In the genomic region with DNA sequence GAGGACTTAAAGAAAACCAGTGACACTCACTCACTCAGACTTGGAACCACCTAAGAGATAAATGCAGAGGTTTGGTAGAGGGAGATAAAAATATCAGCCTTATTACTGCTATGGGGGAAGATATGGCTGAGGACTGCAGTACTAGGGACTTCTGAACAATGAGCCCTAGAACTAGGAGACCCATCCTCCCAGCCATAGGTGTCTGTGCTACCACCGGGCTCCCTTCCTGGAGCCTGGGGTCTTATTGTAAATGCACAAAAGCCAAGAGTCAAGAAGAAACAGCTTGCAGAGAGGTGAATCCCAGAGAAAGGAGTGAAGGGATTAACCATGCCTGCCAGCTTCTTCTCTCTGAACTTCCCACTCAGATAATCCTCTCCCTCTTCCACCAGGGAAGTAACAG, we compare ENCODE assay signal across 1 cellular context.
TF ChIP-seq lines count a peak whose summit lies in the region.

No MANE protein-coding gene starts in this region.

TF ChIP-seq in endothelial cell of umbilical vein, 7 proteins besides CTCF, POLR2A, EP300 and RAD21:
- no peak for TF ChIP-seq GATA2 (IDR thresholded peaks at IDR 0.05; ENCODE audit: insufficient read depth, insufficient read length, low read depth, low read length)
- no peak for TF ChIP-seq EZH2 (IDR thresholded peaks at IDR 0.05; ENCODE audit: borderline replicate concordance, low read depth, low read length, severe bottlenecking)
- TF ChIP-seq, protein P1, sequence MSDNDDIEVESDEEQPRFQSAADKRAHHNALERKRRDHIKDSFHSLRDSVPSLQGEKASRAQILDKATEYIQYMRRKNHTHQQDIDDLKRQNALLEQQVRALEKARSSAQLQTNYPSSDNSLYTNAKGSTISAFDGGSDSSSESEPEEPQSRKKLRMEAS (IDR thresholded peaks at IDR 0.05; ENCODE audit: insufficient read depth, insufficient read length): no peak
- no peak for TF ChIP-seq POLR2AphosphoS5 (IDR thresholded peaks at IDR 0.05; ENCODE audit: insufficient read depth, low read depth, low read length)
- no peak for TF ChIP-seq JUN (IDR thresholded peaks at IDR 0.05; ENCODE audit: borderline replicate concordance, insufficient read depth, insufficient read length, low read depth)
- TF ChIP-seq MYC (IDR thresholded peaks at IDR 0.05; ENCODE audit: low read depth, low read length): no peak
- TF ChIP-seq FOS (IDR thresholded peaks at IDR 0.05; ENCODE audit: borderline replicate concordance, insufficient read depth, low read length): no peak
